Comparison of ENCODE assay signal across 8 cellular contexts in genomic region chr11:86193297-86194095, GRCh38. TPM values are rescaled to one million over a fixed set of nuclear protein-coding genes. Genes with fewer than 3 reads are reported as not detected.
A peak's percentile ranks its signal among the peaks of the same experiment; 100 is the strongest.
DNase-seq lines count a peak whose midpoint lies in the region; ATAC-seq, FAIRE-seq and TF ChIP-seq lines count a peak whose summit lies in the region.

No MANE protein-coding gene starts in this region.

- H3K4me2 ChIP-seq in HCT116 (ENCODE audit: low read length): peak overlapping the region; percentile 62
- H3K4me2 ChIP-seq in Loucy (ENCODE audit: low read depth, low read length, poor library complexity, severe bottlenecking): peak overlapping the region; percentile 73

- peak; percentile 75 for DNase-seq in GM10248 (ENCODE audit: extremely low spot score)
- peak; percentile 86 for DNase-seq in HCT116 (ENCODE audit: low read depth, low spot score)
- peak; percentile 58 for DNase-seq in SHP77 treated with DMSO at 0.1 percent for 48 hours (lab: John Stamatoyannopoulos, UW)
- DNase-seq in activated naive CD4-positive, alpha-beta T cell treated with anti-CD3 and anti-CD28 coated beads, Interleukin-2, amount 10 ng/mL, durations not matched to agents 7 days and 5 days: peak; percentile 77
- DNase-seq in Right ventricle myocardium inferior (ENCODE audit: missing footprints): peak; percentile 74
- peak in 4 of 6 donors; percentile 35 to 70 (median 66) for DNase-seq in pancreas
- peak; percentile 21 to 71 for DNase-seq in uterus

- intact Hi-C loops in HCT116 (cut with micrococcal nuclease): loop anchor here (1.0 to 10.0 kb wide), 2 partner anchors 151 to 589 kb away; no protein-coding TSS in a partner anchor
- intact Hi-C loops in Right ventricle myocardium inferior (cut with DNase I): loop anchor here (1.0 to 2.0 kb wide), 3 partner anchors 19 to 151 kb away; partner anchors contain the start of gene PICALM
- intact Hi-C loops in pancreas (cut with DNase I): loop anchor here in 1 of 3 donors (10.0 kb wide), 1 partner anchor 159 kb away; no protein-coding TSS in a partner anchor
- intact Hi-C loops in uterus (cut with DNase I; ENCODE audit: low total_unique reads): no loop called here

- H3K36me3 ChIP-seq in HCT116 (ENCODE audit: control insufficient read depth in 1 of 2, insufficient read depth in 2 of 2, low read length in 2 of 2) (no peaks in the 10 kb centered on the region), Loucy (ENCODE audit: insufficient read depth, low read length) (no peaks in the 10 kb centered on the region), pancreas (no peaks in the 10 kb centered on the region), uterus (no peaks in the 10 kb centered on the region)

- no TSS peak for BruUV-seq in HCT116 (replicated peaks; lab: Mats Ljungman, UMichigan)

- H3K4me3 ChIP-seq in HCT116 (replicated peaks in 1 of 2; ENCODE audit: low read depth in 1 of 2, low read length in 2 of 2): peak overlapping the region; percentile 20 to 32; a peak in 3 of 4 replicates
- H3K4me3 ChIP-seq in Loucy (ENCODE audit: low read length, poor library complexity, severe bottlenecking): peak overlapping the region; percentile 76
- peak overlapping the region in 1 of 4 donors; percentile 10 for H3K4me3 ChIP-seq in pancreas
- no peak overlapping the region for H3K4me3 ChIP-seq in uterus

- CTCF ChIA-PET in GM10248 (lab: Yijun Ruan, JAX): interaction anchor here (0.6 to 3.0 kb wide), 54 partner anchors 9 to 339 kb away, joined by 3 to 53 read pairs (median 4); partner anchors contain the start of genes CCDC83, EED and PICALM
- CTCF ChIA-PET in HCT116 (lab: Charles Lee): interaction anchor here (0.6 to 4.6 kb wide), 28 partner anchors 9 to 546 kb away, joined by 3 to 36 read pairs (median 4); partner anchors contain the start of genes CCDC83, PICALM and TMEM126A
- CTCF ChIA-PET in activated naive CD4-positive, alpha-beta T cell treated with anti-CD3 and anti-CD28 coated beads, Interleukin-2, amount 10 ng/mL, durations not matched to agents 7 days and 5 days (lab: Charles Lee): interaction anchor here (0.7 to 3.3 kb wide), 32 partner anchors 10 to 339 kb away, joined by 3 to 67 read pairs (median 4); partner anchors contain the start of genes CCDC83, EED and PICALM

- H3K27me3 Mint-ChIP-seq in activated naive CD4-positive, alpha-beta T cell treated with anti-CD3 and anti-CD28 coated beads, Interleukin-2, amount 10 ng/mL, durations not matched to agents 7 days and 5 days: peaks cover 5% of the 10 kb centered on the region

- no peaks in the 10 kb centered on the region for H3K79me2 ChIP-seq in HCT116 (ENCODE audit: insufficient read depth, low read length)
- H3K79me2 ChIP-seq in Loucy (ENCODE audit: insufficient read depth, low read length): no peaks in the 10 kb centered on the region

- no peaks in the 10 kb centered on the region for H4K20me1 ChIP-seq in HCT116 (ENCODE audit: insufficient read depth)
- no peaks in the 10 kb centered on the region for H4K20me1 ChIP-seq in Loucy (ENCODE audit: insufficient read depth, low read length, poor library complexity, severe bottlenecking)

- peaks cover 1% of the 10 kb centered on the region for H3K9me3 Mint-ChIP-seq in activated naive CD4-positive, alpha-beta T cell treated with anti-CD3 and anti-CD28 coated beads, Interleukin-2, amount 10 ng/mL, durations not matched to agents 7 days and 5 days

- H3K9me3 ChIP-seq in HCT116 (ENCODE audit: control insufficient read depth in 1 of 2, insufficient read depth in 1 of 2, low read depth in 1 of 2, low read length in 2 of 2): no peaks in the 10 kb centered on the region
- H3K9me3 ChIP-seq in Loucy (ENCODE audit: insufficient read depth, low read depth, low read length): no peaks in the 10 kb centered on the region
- H3K9me3 ChIP-seq in pancreas: no peaks in the 10 kb centered on the region
- no peaks in the 10 kb centered on the region for H3K9me3 ChIP-seq in uterus

- peak; percentile 60 for TF ChIP-seq CTCF in GM10248 (IDR thresholded peaks at IDR 0.05; ENCODE audit: control extremely low read depth, extremely low read depth, low read depth, missing control alignments)
- TF ChIP-seq CTCF in HCT116 (IDR thresholded peaks at IDR 0.05 in 2 of 3, conservative IDR thresholded peaks at IDR 0.05 in 1 of 3; ENCODE audit: borderline replicate concordance in 1 of 3, insufficient read depth in 1 of 3, low read depth in 2 of 3, low read length in 2 of 3): peak; percentile 80 to 85 (median 84); a peak in 5 of 6 replicates
- peak; percentile 92 for TF ChIP-seq CTCF in Loucy (conservative IDR thresholded peaks at IDR 0.05; ENCODE audit: low read length)
- peak; percentile 35 to 58 (median 53) for TF ChIP-seq CTCF in pancreas (IDR thresholded peaks at IDR 0.05)
- peak; percentile 52 to 70 (median 61) for TF ChIP-seq CTCF in uterus (IDR thresholded peaks at IDR 0.05)

- no peak for TF ChIP-seq POLR2A in HCT116 (IDR thresholded peaks at IDR 0.05; ENCODE audit: borderline replicate concordance, extremely low read depth, insufficient read depth, insufficient read length)
- no peak for TF ChIP-seq POLR2A in uterus (IDR thresholded peaks at IDR 0.05)

- H3K4me1 ChIP-seq in HCT116 (ENCODE audit: control insufficient read depth in 1 of 2, insufficient read depth in 2 of 2, low read length in 2 of 2) (peaks cover 4 to 22% of the 10 kb centered on the region in 2 experiments; a peak in 3 of 4 replicates), Loucy (ENCODE audit: insufficient read depth, low read length, poor library complexity, severe bottlenecking) (peaks cover 8% of the 10 kb centered on the region), pancreas (peaks cover 0 to 13% (median 0%) of the 10 kb centered on the region in 3 donors), uterus (no peaks in the 10 kb centered on the region)

- H3K36me3 Mint-ChIP-seq in activated naive CD4-positive, alpha-beta T cell treated with anti-CD3 and anti-CD28 coated beads, Interleukin-2, amount 10 ng/mL, durations not matched to agents 7 days and 5 days: peaks cover 9% of the 10 kb centered on the region

- peak; percentile 29 for FAIRE-seq in pancreas (lab: Jason Lieb, UNC)

- no peaks in the 10 kb centered on the region for H3F3A ChIP-seq in Loucy (ENCODE audit: low read depth)

- H3K27me3 ChIP-seq in HCT116 (ENCODE audit: insufficient read depth, low read length) (no peaks in the 10 kb centered on the region), Loucy (ENCODE audit: insufficient read depth, low read length, poor library complexity, severe bottlenecking) (no peaks in the 10 kb centered on the region), pancreas (no peaks in the 10 kb centered on the region), uterus (no peaks in the 10 kb centered on the region)

- H3K27ac ChIP-seq in HCT116 (ENCODE audit: low read depth, low read length) (no peak overlapping the region), pancreas (peak overlapping the region in 2 of 4 donors; percentile 13 to 43), uterus (peak overlapping the region; percentile 31 to 38)

- no peaks in the 10 kb centered on the region for H3K9me2 ChIP-seq in HCT116 (ENCODE audit: insufficient read depth)
- H3K9me2 ChIP-seq in Loucy (replicated peaks; ENCODE audit: low read depth, low read length): no peaks in the 10 kb centered on the region

- POLR2A ChIA-PET in GM10248 (lab: Yijun Ruan, JAX) (interaction anchor here (1.0 kb wide), 1 partner anchor 124 kb away, joined by 3 read pairs; no protein-coding TSS in a partner anchor), HCT116 (lab: Charles Lee) (interaction anchor here (1.4 to 1.5 kb wide), 2 partner anchors 9 to 124 kb away, joined by 4 to 7 read pairs; partner anchors contain the start of gene PICALM)

- H2AFZ ChIP-seq in HCT116 (ENCODE audit: low read depth, low read length, poor library complexity, severe bottlenecking): peak overlapping the region; percentile 84
- H2AFZ ChIP-seq in Loucy (ENCODE audit: low read length): peak overlapping the region; percentile 87

- TF ChIP-seq RAD21 in HCT116 (IDR thresholded peaks at IDR 0.05; ENCODE audit: low read depth): peak; percentile 86

- H3K27ac Mint-ChIP-seq in activated naive CD4-positive, alpha-beta T cell treated with anti-CD3 and anti-CD28 coated beads, Interleukin-2, amount 10 ng/mL, durations not matched to agents 7 days and 5 days: peak overlapping the region; percentile 86

- 9 to 12% methylated on average over 7 of the region's 7 CpGs for WGBS in pancreas, 2 donors

- peaks cover 28% of the 10 kb centered on the region for H3K4me1 Mint-ChIP-seq in activated naive CD4-positive, alpha-beta T cell treated with anti-CD3 and anti-CD28 coated beads, Interleukin-2, amount 10 ng/mL, durations not matched to agents 7 days and 5 days

- ATAC-seq in HCT116 (peak; percentile 100), Right ventricle myocardium inferior (peak; percentile 98), pancreas (peak; percentile 97 to 100 (median 100))

- peak overlapping the region; percentile 3; the same call in 1 of the 2 replicates for H3K9ac ChIP-seq in HCT116 (ENCODE audit: low read length)
- H3K9ac ChIP-seq in Loucy (ENCODE audit: low read depth, low read length, poor library complexity, severe bottlenecking): peak overlapping the region; percentile 52

- peak overlapping the region; percentile 62 for H3K4me3 Mint-ChIP-seq in activated naive CD4-positive, alpha-beta T cell treated with anti-CD3 and anti-CD28 coated beads, Interleukin-2, amount 10 ng/mL, durations not matched to agents 7 days and 5 days

- RAD21 ChIA-PET in HCT116 (lab: Charles Lee; ENCODE audit: low non-redundant PET in 1 of 2, low total read pairs in 2 of 2, uncharacterized antibody in 2 of 2, unreplicated experiment in 2 of 2): interaction anchor here (1.2 to 1.8 kb wide), 2 partner anchors 152 kb away, joined by 4 to 5 read pairs; no protein-coding TSS in a partner anchor

TF ChIP-seq in HCT116, 20 proteins besides CTCF, POLR2A, EP300 and RAD21 (continues in another document):
- TF ChIP-seq ELF1 (IDR thresholded peaks at IDR 0.05; ENCODE audit: borderline replicate concordance, low read depth) (no peak), CBX3 (IDR thresholded peaks at IDR 0.05; ENCODE audit: low read depth) (peak; percentile 54; the same call in 1 of the 2 replicates), YY1 (IDR thresholded peaks at IDR 0.05; ENCODE audit: extremely low read depth, insufficient replicate concordance, low read depth, low read length) (peak; percentile 22), TCF7L2 (IDR thresholded peaks at IDR 0.05; ENCODE audit: borderline replicate concordance, extremely low read depth, insufficient read depth, insufficient read length) (peak; percentile 89), SP1 (IDR thresholded peaks at IDR 0.05; ENCODE audit: low read depth) (peak; percentile 52), FOSL1 (IDR thresholded peaks at IDR 0.05; ENCODE audit: low read depth) (no peak), EZH2phosphoT487 (IDR thresholded peaks at IDR 0.05; ENCODE audit: borderline replicate concordance) (no peak)
- TF ChIP-seq, protein P1, sequence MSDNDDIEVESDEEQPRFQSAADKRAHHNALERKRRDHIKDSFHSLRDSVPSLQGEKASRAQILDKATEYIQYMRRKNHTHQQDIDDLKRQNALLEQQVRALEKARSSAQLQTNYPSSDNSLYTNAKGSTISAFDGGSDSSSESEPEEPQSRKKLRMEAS (IDR thresholded peaks at IDR 0.05): peak; percentile 31; the same call in 1 of the 2 replicates

RNA-seq across cellular contexts. Expression of gene EED, which starts 51.1 kb away (rescaled TPM):
- 25.2 TPM for total RNA-seq in HCT116 (2021; ENCODE audit: unreplicated experiment)
- 18.8 and 19.2 TPM in 2 replicates for polyA plus RNA-seq in HCT116 (2012)
- total RNA-seq in Right ventricle myocardium inferior: 12.7 TPM
- total RNA-seq in pancreas: 10 to 100 TPM in 1 of 6 donors, 1 to 10 TPM in 5; 5.1 to 12.0 (median 8.3) TPM
- polyA plus RNA-seq in pancreas: 10 to 100 TPM; 11.5 to 14.0 TPM
- 10 to 100 TPM; 16.4 to 53.8 (median 31.3) TPM for total RNA-seq in uterus

Comparison
In these comparisons a context has a peak if more than half of its experiments do, and no peak if none do; other contexts are left out.
1. H3K4me3 ChIP-seq: peak in HCT116 (2 of 2) and Loucy (single experiment); none in uterus (0 of 2).
2. Peak in every context shown above with its lines, with median percentiles within 50 percentile points of each other: DNase-seq, CTCF ChIP-seq and ATAC-seq.